ENCODE assay signal across 10 cellular contexts in genomic region chr18:32373995-32374394, GRCh38.
DNase-seq lines count a peak whose midpoint lies in the region; ATAC-seq, FAIRE-seq and TF ChIP-seq lines count a peak whose summit lies in the region.
"Had no signal": no experiment of that assay in that cellular context is flagged by ENCODE, and none has a peak within 500 bp of the region (broad histone marks: within the 10 kb centered on the region; RNA-seq: fewer than 3 reads in every experiment).

No MANE protein-coding gene starts in this region.

- peaks cover 0 to 2% (median 2%) of the 10 kb centered on the region in 3 donors for H3K27me3 Mint-ChIP-seq in CD14-positive monocyte (ENCODE audit: low read depth in 3 of 3)

- no peaks in the 10 kb centered on the region for H3K36me3 Mint-ChIP-seq in CD14-positive monocyte

- no peaks in the 10 kb centered on the region for H3K9me2 ChIP-seq in SK-N-SH

- H3F3A ChIP-seq in SK-N-SH (replicated peaks; ENCODE audit: insufficient read depth) = no peaks in the 10 kb centered on the region

- H3K27me3 ChIP-seq in SK-N-SH (ENCODE audit: insufficient read depth) = no peaks in the 10 kb centered on the region
- no peaks in the 10 kb centered on the region for H3K27me3 ChIP-seq in keratinocyte (ENCODE audit: control insufficient read depth, extremely low read depth, insufficient read depth, low read length)

- intact Hi-C loops in CD14-positive monocyte (cut with micrococcal nuclease) = no loop called here

- ATAC-seq in GM18519 (IDR thresholded peaks at IDR 0.05; ENCODE audit: low FRiP score, unreplicated experiment) = no peak
- ATAC-seq in HG03442 (IDR thresholded peaks at IDR 0.05; ENCODE audit: unreplicated experiment) = no peak
- ATAC-seq in activated CD4-positive, CD25-positive, alpha-beta regulatory T cell treated with anti-CD3 and anti-CD28 coated beads, Interleukin-2, amount 50 U/mL, for 24 hours = no peak
- ATAC-seq: Panc1 had no signal

- H3K4me3 Mint-ChIP-seq in CD14-positive monocyte = no peak overlapping the region
- H3K4me3 Mint-ChIP-seq: B cell had no signal

- H3K9me3 ChIP-seq in SK-N-SH = no peaks in the 10 kb centered on the region
- H3K9me3 ChIP-seq in keratinocyte (ENCODE audit: control insufficient read depth, low read depth, low read length) = no peaks in the 10 kb centered on the region

- H3K79me2 ChIP-seq in SK-N-SH (ENCODE audit: insufficient read depth) (no peaks in the 10 kb centered on the region), keratinocyte (ENCODE audit: control insufficient read depth, insufficient read depth, low read length) (no peaks in the 10 kb centered on the region)

- dilution Hi-C loops in keratinocyte (cut with MboI; ENCODE audit: extremely low pct_ligation_motif_present, low sequenced_read_pairs) = no loop called here

- H3K9me1 ChIP-seq in keratinocyte (ENCODE audit: control insufficient read depth, extremely low read depth, insufficient read depth, low read length) = no peaks in the 10 kb centered on the region

- FAIRE-seq in keratinocyte (lab: Jason Lieb, UNC) = peak; percentile 60

- H3K36me3 ChIP-seq in SK-N-SH (replicated peaks in 1 of 2; ENCODE audit: control insufficient read depth in 1 of 2, insufficient read depth in 2 of 2, low read length in 1 of 2) (no peaks in the 10 kb centered on the region), keratinocyte (ENCODE audit: control insufficient read depth in 2 of 2, extremely low read depth in 1 of 2, insufficient read depth in 2 of 2, low read length in 2 of 2) (no peaks in the 10 kb centered on the region)

- H3K9me3 Mint-ChIP-seq in CD14-positive monocyte = peaks cover 0 to 1% (median 0%) of the 10 kb centered on the region in 7 donors

- H4K20me1 ChIP-seq in SK-N-SH (ENCODE audit: insufficient read depth) (no peaks in the 10 kb centered on the region), keratinocyte (ENCODE audit: control insufficient read depth, extremely low read depth, insufficient read depth, low read length) (no peaks in the 10 kb centered on the region)

- 57% methylated on average over 3 of the region's 3 CpGs for WGBS in SK-N-SH (ENCODE audit: low lambda C conversion rate)

- H3K4me1 ChIP-seq in SK-N-SH (ENCODE audit: control insufficient read depth in 1 of 2, insufficient read depth in 2 of 2, low read depth in 1 of 2, low read length in 1 of 2) = peaks cover 2 to 6% of the 10 kb centered on the region in 2 experiments; a peak in 2 of 4 replicates
- peaks cover 30% of the 10 kb centered on the region for H3K4me1 ChIP-seq in keratinocyte (ENCODE audit: control insufficient read depth, extremely low read depth, insufficient read depth, low read length)

- POLR2A ChIA-PET in SK-N-SH (lab: Yijun Ruan, JAX) = no interaction called here

- peak; percentile 77 for DNase-seq in COLO668 (lab: John Stamatoyannopoulos, UW; ENCODE audit: unreplicated experiment)
- peak; percentile 40 for DNase-seq in NCI-H1436 treated with DMSO at 0.1 percent for 48 hours (lab: John Stamatoyannopoulos, UW)
- DNase-seq in SK-N-SH = no peak
- no peak for DNase-seq in keratinocyte (ENCODE audit: low read depth, low spot score)
- no peak for DNase-seq in CD14-positive monocyte (ENCODE audit: low spot score)

- TF ChIP-seq CTCF in SK-N-SH (IDR thresholded peaks at IDR 0.05) = no peak
- TF ChIP-seq CTCF in keratinocyte (optimal IDR thresholded peaks at IDR 0.05 in 1 of 3, IDR thresholded peaks at IDR 0.05 in 1 of 3, conservative IDR thresholded peaks at IDR 0.05 in 1 of 3; ENCODE audit: extremely low read depth in 1 of 3, insufficient read depth in 2 of 3, low read length in 3 of 3) = no peak
- TF ChIP-seq CTCF in CD14-positive monocyte (IDR thresholded peaks at IDR 0.05) = no peak

- no peak overlapping the region for H2AFZ ChIP-seq in SK-N-SH (ENCODE audit: low read depth)
- H2AFZ ChIP-seq in keratinocyte (ENCODE audit: control insufficient read depth, low read length) = no peak overlapping the region

- H3K27ac ChIP-seq in SK-N-SH (ENCODE audit: low read depth in 2 of 2, low read length in 1 of 2) (no peak overlapping the region), keratinocyte (ENCODE audit: control insufficient read depth, insufficient read depth, low read length) (peak overlapping the region; percentile 94)

- CTCF ChIA-PET in SK-N-SH (lab: Yijun Ruan, JAX) = interaction anchor here (1.1 kb wide), 1 partner anchor 12 kb away, joined by 3 read pairs; no protein-coding TSS in a partner anchor

- H3K9ac ChIP-seq in SK-N-SH (no peak overlapping the region), keratinocyte (ENCODE audit: control insufficient read depth, extremely low read depth, insufficient read depth, low read length) (no peak overlapping the region)

- H3K4me3 ChIP-seq in SK-N-SH (ENCODE audit: low read depth in 2 of 2, low read length in 1 of 2) = no peak overlapping the region
- no peak overlapping the region for H3K4me3 ChIP-seq in keratinocyte (ENCODE audit: control insufficient read depth in 2 of 3, extremely low read depth in 1 of 3, insufficient read depth in 2 of 3, low read depth in 1 of 3, low read length in 3 of 3)

- H3K27ac Mint-ChIP-seq in CD14-positive monocyte = no peak overlapping the region
- H3K27ac Mint-ChIP-seq: B cell had no signal

- no peak for TF ChIP-seq RAD21 in SK-N-SH (IDR thresholded peaks at IDR 0.05; ENCODE audit: low read length)

- TF ChIP-seq EP300 in SK-N-SH (IDR thresholded peaks at IDR 0.05; ENCODE audit: borderline replicate concordance in 1 of 2, low read depth in 1 of 2, low read length in 1 of 2) = no peak

- H3K4me2 ChIP-seq in SK-N-SH (no peak overlapping the region), keratinocyte (ENCODE audit: control insufficient read depth, extremely low read depth, insufficient read depth, low read depth, low read length) (peak overlapping the region; percentile 22)

- H3K4me1 Mint-ChIP-seq in CD14-positive monocyte = no peaks in the 10 kb centered on the region
- H3K4me1 Mint-ChIP-seq: B cell had no signal

TF ChIP-seq in SK-N-SH, 30 proteins besides CTCF, POLR2A, EP300 and RAD21:
- TF ChIP-seq NFIC (IDR thresholded peaks at IDR 0.05; ENCODE audit: borderline replicate concordance) = peak; percentile 35; the same call in 1 of the 2 replicates
- no peak for TF ChIP-seq SIN3A (IDR thresholded peaks at IDR 0.05; ENCODE audit: borderline replicate concordance, low read depth, low read length)
TF ChIP-seq in SK-N-SH: peak in this region for 1.

Comparison
In these comparisons a context has a peak if more than half of its experiments do, and no peak if none do; other contexts are left out.
1. DNase-seq: peak in COLO668 (single experiment) and NCI-H1436 treated with DMSO at 0.1 percent for 48 hours (single experiment); none in SK-N-SH (single experiment), keratinocyte (single experiment) and CD14-positive monocyte (single experiment).